Comparison of ENCODE assay signal across 27 cellular contexts in genomic region chr1:232183266-232183800, GRCh38.
"Had no signal": no experiment of that assay in that cellular context is flagged by ENCODE, and none has a peak within 500 bp of the region (broad histone marks: within the 10 kb centered on the region; RNA-seq: fewer than 3 reads in every experiment).

No MANE protein-coding gene starts in this region.

- H3K4me1 ChIP-seq: parathyroid adenoma, psoas muscle, right lobe of liver, upper lobe of right lung, vagina had no signal

- H3K9me3 Mint-ChIP-seq: naive thymus-derived CD8-positive, alpha-beta T cell; neural progenitor cell; stimulated activated memory B cell treated with anti-CD40 and anti-IgM and Interleukin-4, amounts not matched to agents 10 μg/mL and 1 μg/mL and 100 μg/mL, for 72 hours; stimulated activated naive CD8-positive, alpha-beta T cell treated with anti-CD3 and anti-CD28 coated beads, Interleukin-15, Interleukin-2, amounts not matched to agents 100 ng/mL and 50 ng/mL, for 24 hours had no signal

- DNase-seq: cortex of kidney; effector CD8-positive, alpha-beta T cell; esophagus squamous epithelium; foreskin fibroblast; glutamatergic neuron; islet precursor cell; mammary epithelial cell; naive thymus-derived CD8-positive, alpha-beta T cell; nucleus accumbens; psoas muscle; retina; right lobe of liver; spleen; stimulated activated CD4-positive, alpha-beta T cell treated with anti-CD3 and anti-CD28 coated beads, Interleukin-15, amount 100 ng/mL, for 24 hours; stimulated activated CD4-positive, alpha-beta T cell treated with anti-CD3 and anti-CD28 coated beads, Interleukin-1b, Interleukin-23, amount 100 ng/mL, for 48 hours; stimulated activated CD4-positive, alpha-beta T cell treated with anti-CD3 and anti-CD28 coated beads, Interleukin-4, amount 100 ng/mL, for 24 hours; tibial artery; upper lobe of right lung had no signal

- H3K27me3 ChIP-seq: esophagus squamous epithelium, gastroesophageal sphincter, neural progenitor cell, right lobe of liver, tibial artery, upper lobe of right lung, vagina had no signal

- H3K27ac ChIP-seq: dorsolateral prefrontal cortex, epithelial cell of prostate, esophagus squamous epithelium, gastroesophageal sphincter, neural progenitor cell, parathyroid adenoma, psoas muscle, right lobe of liver, spleen, tibial artery, upper lobe of right lung, vagina had no signal

- H3K4me3 Mint-ChIP-seq: naive thymus-derived CD8-positive, alpha-beta T cell; neural progenitor cell; stimulated activated memory B cell treated with anti-CD40 and anti-IgM and Interleukin-4, amounts not matched to agents 10 μg/mL and 1 μg/mL and 100 μg/mL, for 72 hours; stimulated activated naive CD8-positive, alpha-beta T cell treated with anti-CD3 and anti-CD28 coated beads, Interleukin-15, Interleukin-2, amounts not matched to agents 100 ng/mL and 50 ng/mL, for 24 hours had no signal

- H3K36me3 ChIP-seq: esophagus squamous epithelium, gastroesophageal sphincter, neural progenitor cell, right lobe of liver, spleen, tibial artery, upper lobe of right lung, vagina had no signal

- H3K36me3 Mint-ChIP-seq: naive thymus-derived CD8-positive, alpha-beta T cell; neural progenitor cell; stimulated activated memory B cell treated with anti-CD40 and anti-IgM and Interleukin-4, amounts not matched to agents 10 μg/mL and 1 μg/mL and 100 μg/mL, for 72 hours had no signal

- H3K4me3 ChIP-seq: dorsolateral prefrontal cortex, esophagus squamous epithelium, gastroesophageal sphincter, neural progenitor cell, psoas muscle, right lobe of liver, spleen, tibial artery, upper lobe of right lung, vagina had no signal

- H3K4me1 Mint-ChIP-seq: naive thymus-derived CD8-positive, alpha-beta T cell; stimulated activated memory B cell treated with anti-CD40 and anti-IgM and Interleukin-4, amounts not matched to agents 10 μg/mL and 1 μg/mL and 100 μg/mL, for 72 hours had no signal

- H3K9me3 ChIP-seq: esophagus squamous epithelium, gastroesophageal sphincter, psoas muscle, right lobe of liver, spleen, tibial artery, upper lobe of right lung, vagina had no signal

- H3K27ac Mint-ChIP-seq: naive thymus-derived CD8-positive, alpha-beta T cell; neural progenitor cell; stimulated activated memory B cell treated with anti-CD40 and anti-IgM and Interleukin-4, amounts not matched to agents 10 μg/mL and 1 μg/mL and 100 μg/mL, for 72 hours; stimulated activated naive CD8-positive, alpha-beta T cell treated with anti-CD3 and anti-CD28 coated beads, Interleukin-15, Interleukin-2, amounts not matched to agents 100 ng/mL and 50 ng/mL, for 24 hours had no signal

- ATAC-seq: gastroesophageal sphincter; left lobe of liver; naive thymus-derived CD8-positive, alpha-beta T cell; psoas muscle; right lobe of liver; stimulated activated memory B cell treated with anti-CD40 and anti-IgM and Interleukin-4, amounts not matched to agents 10 μg/mL and 1 μg/mL and 100 μg/mL, for 72 hours; upper lobe of right lung had no signal
